In the genomic region with DNA sequence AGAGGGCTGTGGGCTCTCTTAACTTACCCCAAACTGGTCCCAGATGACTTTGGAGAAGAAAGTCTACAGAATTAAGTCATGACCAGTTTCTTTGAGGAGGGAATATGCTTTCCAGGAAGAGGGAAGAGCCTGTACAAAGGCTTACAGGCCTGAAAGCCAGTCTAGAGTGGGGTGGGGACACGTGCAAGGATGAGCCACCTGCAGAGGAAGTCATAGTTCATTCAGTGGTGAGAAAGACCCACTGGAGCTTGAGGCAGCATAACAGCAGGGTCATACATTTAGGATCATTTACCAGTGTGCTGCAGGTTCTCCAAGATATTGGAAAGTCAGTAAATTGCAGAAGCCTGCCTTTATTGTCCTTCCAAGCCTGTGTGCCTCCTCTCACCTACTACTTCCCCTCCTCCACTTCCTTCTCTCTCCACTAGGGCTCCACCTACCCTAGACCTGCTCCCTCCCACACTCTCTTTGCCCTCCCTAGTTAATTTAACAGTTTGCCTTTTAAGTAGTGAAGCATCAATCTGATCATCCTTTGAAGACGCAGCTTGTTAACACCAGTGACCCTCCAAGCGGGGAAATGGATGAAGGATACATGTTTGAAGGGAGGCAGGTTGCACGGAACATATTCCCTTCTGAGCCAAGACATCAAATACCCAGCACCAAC, we compare ENCODE assay signal across 12 cellular contexts. TPM values are rescaled to one million over a fixed set of nuclear protein-coding genes. Genes with fewer than 3 reads are reported as not detected.
DNase-seq lines count a peak whose midpoint lies in the region; FAIRE-seq and TF ChIP-seq lines count a peak whose summit lies in the region.
"Had no signal": no experiment of that assay in that cellular context is flagged by ENCODE, and none has a peak within 500 bp of the region (broad histone marks: within the 10 kb centered on the region; RNA-seq: fewer than 3 reads in every experiment).

No MANE protein-coding gene starts in this region.

- H3K27me3 ChIP-seq in breast epithelium (no peaks in the 10 kb centered on the region), PC-9 (ENCODE audit: insufficient read depth, low read depth) (no peaks in the 10 kb centered on the region), H1 (replicated peaks in 1 of 4; ENCODE audit: control insufficient read depth in 3 of 4, extremely low read depth in 1 of 4, insufficient read depth in 3 of 4, low read length in 3 of 4) (no peaks in the 10 kb centered on the region)
- H3K27me3 ChIP-seq: ascending aorta, ovary had no signal

- peaks cover 9% of the 10 kb centered on the region for H3K4me1 Mint-ChIP-seq in MCF 10A (ENCODE audit: insufficient read depth, unreplicated experiment)

- peak overlapping the region; percentile 70 for H3K27ac Mint-ChIP-seq in MCF 10A (ENCODE audit: low read depth, unreplicated experiment)

- no peak overlapping the region for H4K91ac ChIP-seq in H1 (replicated peaks; ENCODE audit: insufficient read length, low read length)

- POLR2A ChIA-PET in MCF 10A (lab: Yijun Ruan, JAX) (interaction anchor here (1.2 kb wide), 1 partner anchor 10 kb away, joined by 5 read pairs; no protein-coding TSS in a partner anchor), PC-9 (lab: Charles Lee; ENCODE audit: unreplicated experiment) (interaction anchor here (0.5 kb wide), 1 partner anchor 155 kb away, joined by 4 read pairs; no protein-coding TSS in a partner anchor), H1 (lab: Charles Lee; ENCODE audit: partially characterized antibody) (no interaction called here)

- H2BK120ac ChIP-seq in H1 (replicated peaks; ENCODE audit: low read depth, low read length), result no peak overlapping the region

- no peaks in the 10 kb centered on the region for H3F3A ChIP-seq in PC-9 (ENCODE audit: insufficient read depth, low read depth)

- FAIRE-seq in H1 (lab: Jason Lieb, UNC), result no peak

- TF ChIP-seq EP300 in H1 (IDR thresholded peaks at IDR 0.05; ENCODE audit: borderline replicate concordance in 1 of 2, low read depth in 2 of 2, low read length in 2 of 2), result no peak

- no peak overlapping the region for H4K5ac ChIP-seq in H1 (ENCODE audit: insufficient read length, low read depth, low read length)

- H3K18ac ChIP-seq in H1 (ENCODE audit: extremely low read depth, low read length), result no peak overlapping the region

- H3K4me2 ChIP-seq in PC-9, result no peak overlapping the region
- no peak overlapping the region for H3K4me2 ChIP-seq in H1 (ENCODE audit: insufficient read depth in 1 of 2, low read depth in 2 of 2, low read length in 2 of 2)

- no peak overlapping the region for H3K27ac ChIP-seq in breast epithelium
- H3K27ac ChIP-seq in PC-9, result no peak overlapping the region
- H3K27ac ChIP-seq in H1 (ENCODE audit: low read depth, low read length), result no peak overlapping the region
- no peak overlapping the region for H3K27ac ChIP-seq in substantia nigra (ENCODE audit: low read depth, low read length, poor library complexity, severe bottlenecking)
- H3K27ac ChIP-seq: ascending aorta, ovary had no signal

- H3K36me3 ChIP-seq in breast epithelium, result no peaks in the 10 kb centered on the region
- H3K36me3 ChIP-seq in PC-9 (ENCODE audit: low read depth), result no peaks in the 10 kb centered on the region
- H3K36me3 ChIP-seq in H1 (ENCODE audit: control insufficient read depth in 2 of 4, insufficient read depth in 4 of 4, low read length in 3 of 4), result no peaks in the 10 kb centered on the region; a peak in 1 of 8 replicates
- H3K36me3 ChIP-seq: ovary had no signal

- H3K36me3 Mint-ChIP-seq in MCF 10A (ENCODE audit: insufficient read depth, unreplicated experiment), result peaks cover 19% of the 10 kb centered on the region

- H3K79me1 ChIP-seq in H1 (ENCODE audit: low read depth, low read length), result no peaks in the 10 kb centered on the region

- intact Hi-C loops in MCF 10A (cut with micrococcal nuclease), result no loop called here
- intact Hi-C loops in breast epithelium (cut with DNase I; ENCODE audit: low total_unique reads), result no loop called here
- intact Hi-C loops in PC-9 (cut with micrococcal nuclease; ENCODE audit: unreplicated experiment), result no loop called here

- no peak overlapping the region for H3K9ac ChIP-seq in H1 (replicated peaks in 1 of 4; ENCODE audit: extremely low read depth in 1 of 4, low read depth in 3 of 4, low read length in 3 of 4)

- no peak overlapping the region for H3K4me3 Mint-ChIP-seq in MCF 10A (ENCODE audit: unreplicated experiment)

- CTCF ChIA-PET in MCF 10A (lab: Yijun Ruan, JAX), result interaction anchor here (0.8 kb wide), 1 partner anchor 278 kb away, joined by 4 read pairs; no protein-coding TSS in a partner anchor
- CTCF ChIA-PET in PC-9 (lab: Charles Lee), result no interaction called here
- CTCF ChIA-PET in H1 (lab: Charles Lee; ENCODE audit: partially characterized antibody), result interaction anchor here (0.9 to 1.9 kb wide), 6 partner anchors 9 to 894 kb away, joined by 3 to 4 read pairs (median 4); no protein-coding TSS in a partner anchor

- H2BK12ac ChIP-seq in H1 (ENCODE audit: low read depth, low read length), result no peak overlapping the region

- H4K8ac ChIP-seq in H1 (ENCODE audit: extremely low read depth, insufficient read depth, low read length), result no peak overlapping the region

- H3K56ac ChIP-seq in H1 (replicated peaks; ENCODE audit: insufficient read length, low read depth, low read length), result no peak overlapping the region

- no peak overlapping the region for H2AFZ ChIP-seq in PC-9
- no peak overlapping the region for H2AFZ ChIP-seq in H1 (ENCODE audit: low read length)

- H2AK5ac ChIP-seq in H1 (ENCODE audit: low read depth, low read length), result no peak overlapping the region

- H3K9me2 ChIP-seq in PC-9 (ENCODE audit: insufficient read depth), result no peaks in the 10 kb centered on the region

- peaks cover 2% of the 10 kb centered on the region; the same call in 1 of the 2 replicates for H3K23me2 ChIP-seq in H1 (ENCODE audit: low read depth, low read length)

- H2BK5ac ChIP-seq in H1 (ENCODE audit: low read depth, low read length), result peak overlapping the region; percentile 13; the same call in 1 of the 2 replicates

- H2BK15ac ChIP-seq in H1 (ENCODE audit: low read length), result no peak overlapping the region

- TF ChIP-seq CTCF in MCF 10A (IDR thresholded peaks at IDR 0.05; ENCODE audit: unreplicated experiment), result no peak
- TF ChIP-seq CTCF in breast epithelium (IDR thresholded peaks at IDR 0.05), result no peak
- TF ChIP-seq CTCF in PC-9 (conservative IDR thresholded peaks at IDR 0.05), result peak; percentile 40; the same call in 1 of the 2 replicates
- peak in 1 of 3 experiments; percentile 43; a peak in 1 of 4 replicates for TF ChIP-seq CTCF in H1 (IDR thresholded peaks at IDR 0.05; ENCODE audit: control extremely low read depth in 1 of 3, insufficient read depth in 1 of 3, low read depth in 1 of 3, low read length in 3 of 3)
- TF ChIP-seq CTCF in GM10266 (IDR thresholded peaks at IDR 0.05; ENCODE audit: control insufficient read depth, insufficient read depth, low read depth, missing control alignments), result no peak

- H4K20me1 ChIP-seq in PC-9 (ENCODE audit: insufficient read depth) (no peaks in the 10 kb centered on the region), H1 (replicated peaks in 1 of 2; ENCODE audit: control insufficient read depth in 1 of 2, insufficient read depth in 2 of 2, low read length in 2 of 2) (no peaks in the 10 kb centered on the region)

- H3K4me1 ChIP-seq in breast epithelium (no peaks in the 10 kb centered on the region), PC-9 (replicated peaks; ENCODE audit: insufficient read depth) (no peaks in the 10 kb centered on the region), H1 (replicated peaks in 1 of 4; ENCODE audit: control insufficient read depth in 3 of 4, insufficient read depth in 4 of 4, low read length in 3 of 4) (no peaks in the 10 kb centered on the region; a peak in 1 of 7 replicates)
- H3K4me1 ChIP-seq: ascending aorta had no signal

- H3K9me3 ChIP-seq in breast epithelium (no peaks in the 10 kb centered on the region), PC-9 (ENCODE audit: insufficient read depth, low read depth) (no peaks in the 10 kb centered on the region), H1 (ENCODE audit: insufficient read depth in 2 of 2, low read depth in 1 of 2, low read length in 1 of 2) (no peaks in the 10 kb centered on the region)
- H3K9me3 ChIP-seq: ascending aorta, ovary had no signal

- TF ChIP-seq POLR2A in breast epithelium (IDR thresholded peaks at IDR 0.05) (no peak), H1 (IDR thresholded peaks at IDR 0.05; ENCODE audit: control extremely low read depth in 1 of 2, low read depth in 2 of 2, low read length in 2 of 2) (no peak)

- no peak overlapping the region for H3K23ac ChIP-seq in H1 (ENCODE audit: insufficient read length)

- H3K14ac ChIP-seq in H1 (ENCODE audit: insufficient read length), result no peak overlapping the region

- H3K4ac ChIP-seq in H1 (replicated peaks; ENCODE audit: insufficient read length, low read depth, low read length), result no peak overlapping the region

- no peak overlapping the region; the same call in 1 of the 2 replicates for H2BK20ac ChIP-seq in H1 (ENCODE audit: low read length)

- DNase-seq in MCF 10A (ENCODE audit: unreplicated experiment), result no peak
- DNase-seq in breast epithelium (ENCODE audit: low spot score in 2 of 2), result no peak
- no peak for DNase-seq in PC-9
- no peak for DNase-seq in H1 (ENCODE audit: low read depth in 1 of 2, low spot score in 2 of 2)
- no peak for DNase-seq in substantia nigra (lab: John Stamatoyannopoulos, UW)
- DNase-seq in stimulated activated CD4-positive, alpha-beta T cell treated with anti-CD3 and anti-CD28 coated beads, Interleukin-2, amount 100 ng/mL, for 24 hours, result no peak
- DNase-seq in GM10266 (ENCODE audit: extremely low spot score), result no peak
- no peak for DNase-seq in islet precursor cell
- DNase-seq: NCI-H2107, ovary, SW 1271 had no signal

- no peaks in the 10 kb centered on the region for H3K27me3 Mint-ChIP-seq in MCF 10A (ENCODE audit: insufficient read depth, unreplicated experiment)

- BruUV-seq in MCF 10A (replicated peaks; lab: Mats Ljungman, UMichigan) (no TSS peak), PC-9 (replicated peaks; lab: Mats Ljungman, UMichigan) (no TSS peak)

- no peak for TF ChIP-seq RAD21 in H1 (IDR thresholded peaks at IDR 0.05 in 1 of 2, conservative IDR thresholded peaks at IDR 0.05 in 1 of 2; ENCODE audit: low read depth in 2 of 2, low read length in 2 of 2)

- H3K9me3 Mint-ChIP-seq in MCF 10A (ENCODE audit: unreplicated experiment), result no peaks in the 10 kb centered on the region

- H3K4me3 ChIP-seq in breast epithelium, result no peak overlapping the region
- no peak overlapping the region for H3K4me3 ChIP-seq in PC-9
- no peak overlapping the region for H3K4me3 ChIP-seq in H1 (ENCODE audit: extremely low read depth in 1 of 4, insufficient read depth in 2 of 4, low read depth in 3 of 4, low read length in 4 of 4)
- H3K4me3 ChIP-seq: ascending aorta, ovary had no signal

- H3K79me2 ChIP-seq in PC-9 (ENCODE audit: low read depth), result no peaks in the 10 kb centered on the region
- no peaks in the 10 kb centered on the region for H3K79me2 ChIP-seq in H1 (ENCODE audit: control insufficient read depth in 1 of 2, insufficient read depth in 2 of 2, low read length in 2 of 2)

- 87% methylated on average over 4 of the region's 4 CpGs; no CpG with 5 or more reads in 1 of the 2 experiments for WGBS in H1 (ENCODE audit: extremely low coverage in 1 of 2, insufficient coverage in 1 of 2, insufficient read length in 1 of 2, insufficient replicate concordance in 2 of 2, low coverage in 1 of 2, low lambda C conversion rate in 2 of 2, missing lambda C conversion rate in 1 of 2), 2 experiments

RNA-seq across cellular contexts. Expression of a gene that starts 40.2 kb away (rescaled TPM):
- total RNA-seq in MCF 10A (2022) (not detected in 2 replicates), breast epithelium (not detected), PC-9 (2021) (not detected in 2 replicates)
- not detected in 2 replicates for total RNA-seq in H1 (2021; fragmentation: NEBNext Ultra II Directional; extraction: Animal tissue kit (Norgen Biotek cat#: 25700))
- polyA plus RNA-seq in H1 (2011; rRNA removed), result not detected in 2 replicates
- polyA plus RNA-seq in H1 (2011; cell fraction: cytosol; rRNA removed), result not detected
- not detected for polyA plus RNA-seq in H1 (2011; cell fraction: nucleus; rRNA removed)
- 0.53 to 0.62 TPM (median 0.58 TPM) in 3 of 4 replicates, not detected in the other for polyA plus RNA-seq in H1 (2012, experiment 1 of 2)
- polyA plus RNA-seq in H1 (2012, experiment 2 of 2), result not detected
- not detected for polyA plus RNA-seq in H1 (2013, experiment 1 of 2)
- not detected for polyA plus RNA-seq in H1 (2013, experiment 2 of 2)
- not detected in 2 replicates for polyA minus RNA-seq in H1 (2011; rRNA and poly(A)+ RNA removed)
- not detected for polyA minus RNA-seq in H1 (2011; cell fraction: cytosol; rRNA and poly(A)+ RNA removed)
- not detected for polyA minus RNA-seq in H1 (2011; cell fraction: nucleus; rRNA and poly(A)+ RNA removed)
- total RNA-seq: ascending aorta, ovary had no signal
- polyA plus RNA-seq: ovary had no signal
